Comparison of ENCODE assay signal across 15 cellular contexts in genomic region chr12:1777798-1778197, GRCh38. TPM values are rescaled to one million over a fixed set of nuclear protein-coding genes. Genes with fewer than 3 reads are reported as not detected.
A peak's percentile ranks its signal among the peaks of the same experiment; 100 is the strongest.
DNase-seq lines count a peak whose midpoint lies in the region; ATAC-seq and TF ChIP-seq lines count a peak whose summit lies in the region.
"Had no signal": no experiment of that assay in that cellular context is flagged by ENCODE, and none has a peak within 500 bp of the region (broad histone marks: within the 10 kb centered on the region; RNA-seq: fewer than 3 reads in every experiment).

No MANE protein-coding gene starts in this region.

- H3F3A ChIP-seq in smooth muscle cell (ENCODE audit: low read depth), result peaks cover 10% of the 10 kb centered on the region

- no peak overlapping the region for H2AFZ ChIP-seq in smooth muscle cell (ENCODE audit: low read depth)

- H4K20me1 ChIP-seq in smooth muscle cell (ENCODE audit: low read depth), result peaks cover 97% of the 10 kb centered on the region

- TF ChIP-seq CTCF in RWPE2 (IDR thresholded peaks at IDR 0.05; ENCODE audit: poor library complexity, severe bottlenecking) (no peak), smooth muscle cell (IDR thresholded peaks at IDR 0.05; ENCODE audit: borderline replicate concordance, insufficient read depth, poor library complexity, severe bottlenecking) (no peak)

- ATAC-seq in RWPE2 (ENCODE audit: low read depth), result peak; percentile 80
- ATAC-seq: esophagus mucosa had no signal

- DNase-seq in GM04504 (ENCODE audit: low read depth) (peak; percentile 53), RWPE2 (ENCODE audit: low spot score) (no peak), fibroblast of gingiva (ENCODE audit: low read depth) (peak; percentile 47), smooth muscle cell (lab: John Stamatoyannopoulos, UW; ENCODE audit: unreplicated experiment) (no peak), NCI-H2227 treated with DMSO at 0.1 percent for 48 hours (lab: John Stamatoyannopoulos, UW) (no peak), head of caudate nucleus (no peak), SKM-1 (lab: John Stamatoyannopoulos, UW; ENCODE audit: unreplicated experiment) (no peak), OCI-M1 (lab: John Stamatoyannopoulos, UW) (no peak)
- DNase-seq: activated CD4-positive, alpha-beta T cell treated with anti-CD3 and anti-CD28 coated beads for 1 hour; stimulated activated CD4-positive, alpha-beta T cell treated with anti-CD3 and anti-CD28 coated beads, Interleukin-4, amount 100 ng/mL, for 1 hour had no signal

- H3K36me3 ChIP-seq in RWPE2 (ENCODE audit: low read depth) (peaks cover 62% of the 10 kb centered on the region), smooth muscle cell (ENCODE audit: low read depth) (no peaks in the 10 kb centered on the region)

- peaks cover 4% of the 10 kb centered on the region for H3K79me2 ChIP-seq in smooth muscle cell (ENCODE audit: low read depth)

- H3K27me3 ChIP-seq in RWPE2 (ENCODE audit: insufficient read depth, poor library complexity, severe bottlenecking) (no peaks in the 10 kb centered on the region), smooth muscle cell (ENCODE audit: low read depth) (no peaks in the 10 kb centered on the region)

- H3K9me3 ChIP-seq in RWPE2 (ENCODE audit: severe bottlenecking) (no peaks in the 10 kb centered on the region), smooth muscle cell (replicated peaks; ENCODE audit: low read depth) (no peaks in the 10 kb centered on the region)

- WGBS in smooth muscle cell (ENCODE audit: low lambda C conversion rate), result 58% methylated on average over 5 of the region's 5 CpGs

- peak overlapping the region; percentile 33 for H3K9ac ChIP-seq in smooth muscle cell (ENCODE audit: low read depth)

- no peak overlapping the region for H3K4me3 ChIP-seq in RWPE2 (ENCODE audit: severe bottlenecking)
- no peak overlapping the region for H3K4me3 ChIP-seq in smooth muscle cell

- peak overlapping the region; percentile 50 for H3K4me2 ChIP-seq in smooth muscle cell

- H3K4me1 ChIP-seq in RWPE2 (ENCODE audit: insufficient read depth, poor library complexity, severe bottlenecking) (peaks cover 33% of the 10 kb centered on the region), smooth muscle cell (ENCODE audit: low read depth) (peaks cover 17% of the 10 kb centered on the region)

- intact Hi-C loops in head of caudate nucleus (cut with DNase I), result no loop called here

- H3K27ac ChIP-seq in RWPE2 (ENCODE audit: poor library complexity, severe bottlenecking), result peak overlapping the region; percentile 61
- H3K27ac ChIP-seq in smooth muscle cell (ENCODE audit: low read depth), result peak overlapping the region; percentile 76

RNA-seq across cellular contexts. Expression of gene LRTM2, which starts 42.6 kb away (rescaled TPM):
- not detected in 2 replicates for total RNA-seq in smooth muscle cell
- polyA plus RNA-seq in smooth muscle cell, result not detected in 2 replicates
- total RNA-seq: activated T-helper 1 cell treated with anti-CD3 and anti-CD28 coated beads, Interleukin-12 subunit alpha, Interleukin-12 subunit beta, Interleukin-2, Interleukin-4 antibody, amounts not matched to agents 30 ng/mL and 10 ng/mL and 1 ng/mL, durations not matched to agents 14 hours and 24 hours and 36 hours; cardiac septum; esophagus mucosa; pulmonary artery endothelial cell; T-helper 1 cell treated with Interleukin-12 subunit alpha and Interleukin-12 subunit beta and Interleukin-4 antibody, amounts not matched to agents 30 ng/mL and 1 ng/mL, for 36 hours had no signal

Comparison
In these comparisons a context has a peak if more than half of its experiments do, and no peak if none do; other contexts are left out.
1. DNase-seq: peak in GM04504 (single experiment) and fibroblast of gingiva (single experiment); none in RWPE2 (single experiment), smooth muscle cell (single experiment), NCI-H2227 treated with DMSO at 0.1 percent for 48 hours (single experiment), head of caudate nucleus (0 of 42), SKM-1 (single experiment) and OCI-M1 (single experiment).